Comparison of ENCODE assay signal across 24 cellular contexts in genomic region chr15:93205413-93205812, GRCh38.
"Had no signal": no experiment of that assay in that cellular context is flagged by ENCODE, and none has a peak within 500 bp of the region (broad histone marks: within the 10 kb centered on the region; RNA-seq: fewer than 3 reads in every experiment).

No MANE protein-coding gene starts in this region.

- H3K4me3 ChIP-seq: left ventricle myocardium inferior, mucosa of descending colon, ovary, right atrium auricular region, right lobe of liver, smooth muscle cell, stomach, testis, thyroid gland, transverse colon, upper lobe of left lung, vagina had no signal

- H3K4me1 ChIP-seq: right lobe of liver, stomach, thyroid gland, transverse colon, upper lobe of left lung, vagina had no signal

- H3K9me3 ChIP-seq: left ventricle myocardium inferior, mucosa of descending colon, ovary, right atrium auricular region, right lobe of liver, stomach, testis, thyroid gland, transverse colon, upper lobe of left lung, vagina had no signal

- H3K27ac Mint-ChIP-seq: immature natural killer cell; memory B cell; naive thymus-derived CD4-positive, alpha-beta T cell; natural killer cell treated with Interleukin-12 subunit alpha and Interleukin-12 subunit beta and Interleukin-15 and Interleukin-18, amount 100 ng/mL, for 72 hours; progenitor cell of endocrine pancreas; stimulated activated naive B cell treated with anti-CD40 and anti-IgM and Interleukin-4, amounts not matched to agents 10 μg/mL and 1 μg/mL and 100 μg/mL, for 72 hours had no signal

- H3K4me3 Mint-ChIP-seq: immature natural killer cell; memory B cell; naive thymus-derived CD4-positive, alpha-beta T cell; natural killer cell treated with Interleukin-12 subunit alpha and Interleukin-12 subunit beta and Interleukin-15 and Interleukin-18, amount 100 ng/mL, for 72 hours; stimulated activated naive B cell treated with anti-CD40 and anti-IgM and Interleukin-4, amounts not matched to agents 10 μg/mL and 1 μg/mL and 100 μg/mL, for 72 hours had no signal

- H3K36me3 ChIP-seq: left ventricle myocardium inferior, ovary, right atrium auricular region, right lobe of liver, stomach, thyroid gland, transverse colon, upper lobe of left lung, vagina had no signal

- ATAC-seq: mucosa of descending colon; naive thymus-derived CD4-positive, alpha-beta T cell; right lobe of liver; stimulated activated naive B cell treated with anti-CD40 and anti-IgM and Interleukin-4, amounts not matched to agents 10 μg/mL and 1 μg/mL and 100 μg/mL, for 72 hours; stimulated activated naive CD8-positive, alpha-beta T cell treated with anti-CD3 and anti-CD28 coated beads, Interleukin-15, Interleukin-2, amounts not matched to agents 100 U/mL and 50 U/mL, for 24 hours had no signal

- H3K4me2 ChIP-seq: smooth muscle cell had no signal

- H3K9me3 Mint-ChIP-seq: immature natural killer cell; naive thymus-derived CD4-positive, alpha-beta T cell; natural killer cell treated with Interleukin-12 subunit alpha and Interleukin-12 subunit beta and Interleukin-15 and Interleukin-18, amount 100 ng/mL, for 72 hours had no signal

- DNase-seq: hypothalamus; immature natural killer cell; left ventricle myocardium inferior; midbrain; mucosa of descending colon; naive thymus-derived CD4-positive, alpha-beta T cell; ovary; right lobe of liver; stimulated activated CD4-positive, alpha-beta T cell treated with anti-CD3 and anti-CD28 coated beads, Interleukin-1b, Interleukin-23, amount 100 ng/mL, for 48 hours; stimulated activated CD4-positive, alpha-beta T cell treated with anti-CD3 and anti-CD28 coated beads, Interleukin-2, amount 100 ng/mL, for 48 hours; stimulated activated CD4-positive, alpha-beta T cell treated with anti-CD3 and anti-CD28 coated beads, Interleukin-4, amount 100 ng/mL, for 4 hours; stimulated activated naive B cell treated with anti-CD40 and anti-IgM and Interleukin-4, amounts not matched to agents 10 μg/mL and 1 μg/mL and 100 μg/mL, for 72 hours; stimulated activated naive CD8-positive, alpha-beta T cell treated with anti-CD3 and anti-CD28 coated beads, Interleukin-15, Interleukin-2, amounts not matched to agents 100 U/mL and 50 U/mL, for 24 hours; stomach; testis; thyroid gland; transverse colon; upper lobe of left lung had no signal

- H3K4me1 Mint-ChIP-seq: immature natural killer cell; memory B cell; naive thymus-derived CD4-positive, alpha-beta T cell; stimulated activated naive B cell treated with anti-CD40 and anti-IgM and Interleukin-4, amounts not matched to agents 10 μg/mL and 1 μg/mL and 100 μg/mL, for 72 hours had no signal

- H3K27me3 ChIP-seq: ovary, right atrium auricular region, right lobe of liver, stomach, testis, thyroid gland, transverse colon, upper lobe of left lung, vagina had no signal

- H3K27ac ChIP-seq: left ventricle myocardium inferior, ovary, right atrium auricular region, right lobe of liver, stomach, testis, thyroid gland, transverse colon, upper lobe of left lung, vagina had no signal

- H3K36me3 Mint-ChIP-seq: immature natural killer cell; memory B cell; naive thymus-derived CD4-positive, alpha-beta T cell; natural killer cell treated with Interleukin-12 subunit alpha and Interleukin-12 subunit beta and Interleukin-15 and Interleukin-18, amount 100 ng/mL, for 72 hours; stimulated activated naive B cell treated with anti-CD40 and anti-IgM and Interleukin-4, amounts not matched to agents 10 μg/mL and 1 μg/mL and 100 μg/mL, for 72 hours had no signal
